In the genomic region with DNA sequence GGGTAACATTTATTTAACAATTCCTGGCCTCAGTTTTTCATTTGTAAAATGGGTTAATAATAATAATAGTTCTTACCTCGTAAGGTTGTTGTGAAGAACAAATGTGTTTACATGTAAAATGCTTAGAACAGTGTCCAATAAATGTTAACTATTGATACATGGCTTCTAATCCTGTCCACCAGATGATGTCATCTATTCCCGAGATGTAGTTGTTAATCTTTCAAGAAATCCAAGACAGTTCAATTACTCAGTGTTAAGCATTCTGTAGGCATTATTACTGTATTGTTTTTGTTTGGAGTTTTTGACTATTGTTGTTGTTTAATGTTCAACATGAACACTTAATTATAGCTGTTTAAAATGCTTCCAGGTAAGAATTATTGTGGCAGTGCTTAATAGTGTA, we compare ENCODE assay signal across 8 cellular contexts.
"Had no signal": no experiment of that assay in that cellular context is flagged by ENCODE, and none has a peak within 500 bp of the region (broad histone marks: within the 10 kb centered on the region; RNA-seq: fewer than 3 reads in every experiment).

No MANE protein-coding gene starts in this region.

- DNase-seq: IMR-90, KBM-7, KG1 had no signal

- H3K4me3 ChIP-seq: K562 had no signal

- H3K4me3 Mint-ChIP-seq: IgD-negative memory B cell had no signal

- FAIRE-seq: HTR-8/SVneo, K562 had no signal

- H3K4me1 Mint-ChIP-seq: IgD-negative memory B cell had no signal

- ATAC-seq: K562 had no signal

- H3K36me3 Mint-ChIP-seq: IgD-negative memory B cell had no signal

- H3K9me3 Mint-ChIP-seq: IgD-negative memory B cell had no signal

- H3K27ac ChIP-seq: HL-60, KMS-11 had no signal

- H3K27ac Mint-ChIP-seq: IgD-negative memory B cell had no signal

- H3K4me2 ChIP-seq: KMS-11 had no signal

- H3K9ac ChIP-seq: KMS-11 had no signal
